In genomic region chr13:97215325-97215724, GRCh38 we compare ENCODE assay signal across 17 cellular contexts. TPM values are rescaled to one million over a fixed set of nuclear protein-coding genes. Genes with fewer than 3 reads are reported as not detected.
DNase-seq lines count a peak whose midpoint lies in the region; ATAC-seq and TF ChIP-seq lines count a peak whose summit lies in the region.
"Had no signal": no experiment of that assay in that cellular context is flagged by ENCODE, and none has a peak within 500 bp of the region (broad histone marks: within the 10 kb centered on the region; RNA-seq: fewer than 3 reads in every experiment).

No MANE protein-coding gene starts in this region.

- CTCF ChIA-PET in CD8-positive, alpha-beta memory T cell (lab: Charles Lee): interaction anchor here (1.7 to 2.1 kb wide), 2 partner anchors 8 to 11 kb away, joined by 4 to 10 read pairs; no protein-coding TSS in a partner anchor
- CTCF ChIA-PET in RWPE1 (lab: Yijun Ruan, JAX): interaction anchor here (1.9 kb wide), 1 partner anchor 106 kb away, joined by 8 read pairs; no protein-coding TSS in a partner anchor

- peak in 1 of 5 donors; percentile 30 for DNase-seq in CD8-positive, alpha-beta memory T cell
- DNase-seq in T-helper 17 cell (no peak), RWPE1 (ENCODE audit: low spot score) (no peak), GM19238 (ENCODE audit: insufficient read length, low spot score) (no peak), NCI-H774 (lab: John Stamatoyannopoulos, UW) (no peak)
- DNase-seq: activated CD4-positive, alpha-beta T cell treated with anti-CD3 and anti-CD28 coated beads, Interleukin-2, amount 50 U/mL, for 4 hours; NCI-H2029; NK-92 treated with Interleukin-12 subunit alpha and Interleukin-12 subunit beta, amount 100 ng/mL, for 24 hours; stimulated activated naive B cell treated with anti-CD40 and anti-IgM and Interleukin-4, amounts not matched to agents 10 μg/mL and 1 μg/mL and 100 μg/mL, for 72 hours; SW 1271 had no signal

- H3K9me3 Mint-ChIP-seq in CD8-positive, alpha-beta memory T cell: no peaks in the 10 kb centered on the region
- H3K9me3 Mint-ChIP-seq: activated naive CD4-positive, alpha-beta T cell treated with anti-CD3 and anti-CD28 coated beads, Interleukin-2, amount 50 U/mL, for 24 hours; mesothelial cell of epicardium had no signal

- no peak overlapping the region for H3K4me3 ChIP-seq in CD8-positive, alpha-beta memory T cell (ENCODE audit: low read length)

- ATAC-seq in GM19043 (IDR thresholded peaks at IDR 0.05; ENCODE audit: low read depth, unreplicated experiment): peak; percentile 53
- ATAC-seq in HG02885 (IDR thresholded peaks at IDR 0.05; ENCODE audit: poor library complexity, unreplicated experiment): peak; percentile 75
- peak; percentile 81 for ATAC-seq in T-helper 17 cell
- no peak for ATAC-seq in GM19455 (IDR thresholded peaks at IDR 0.05; ENCODE audit: unreplicated experiment)
- ATAC-seq: stimulated activated naive B cell treated with anti-CD40 and anti-IgM and Interleukin-4, amounts not matched to agents 10 μg/mL and 1 μg/mL and 100 μg/mL, for 72 hours had no signal

- peaks cover 32 to 34% (median 33%) of the 10 kb centered on the region in 3 donors for H3K4me1 Mint-ChIP-seq in CD8-positive, alpha-beta memory T cell
- peaks cover 26% of the 10 kb centered on the region for H3K4me1 Mint-ChIP-seq in T-helper 17 cell
- H3K4me1 Mint-ChIP-seq: B cell had no signal

- POLR2A ChIA-PET in CD8-positive, alpha-beta memory T cell (lab: Charles Lee): interaction anchor here (0.8 kb wide), 1 partner anchor 11 kb away, joined by 3 read pairs; no protein-coding TSS in a partner anchor
- POLR2A ChIA-PET in RWPE1 (lab: Yijun Ruan, JAX; ENCODE audit: low non-redundant PET): no interaction called here

- H3K27me3 ChIP-seq in CD8-positive, alpha-beta memory T cell (ENCODE audit: insufficient read depth, low read length, poor library complexity, severe bottlenecking): no peaks in the 10 kb centered on the region

- peak overlapping the region in 6 of 8 donors; percentile 5 to 82 (median 32) for H3K27ac Mint-ChIP-seq in CD8-positive, alpha-beta memory T cell
- H3K27ac Mint-ChIP-seq in T-helper 17 cell: peak overlapping the region; percentile 67
- H3K27ac Mint-ChIP-seq: B cell; mesothelial cell of epicardium; progenitor cell of endocrine pancreas; stimulated activated naive B cell treated with anti-CD40 and anti-IgM and Interleukin-4, amounts not matched to agents 10 μg/mL and 1 μg/mL and 100 μg/mL, for 72 hours had no signal

- peaks cover 0 to 2% of the 10 kb centered on the region in 2 donors for H3K27me3 Mint-ChIP-seq in CD8-positive, alpha-beta memory T cell
- H3K27me3 Mint-ChIP-seq in T-helper 17 cell: no peaks in the 10 kb centered on the region
- H3K27me3 Mint-ChIP-seq: activated naive CD4-positive, alpha-beta T cell treated with anti-CD3 and anti-CD28 coated beads, Interleukin-2, amount 50 U/mL, for 24 hours had no signal

- peaks cover 30% of the 10 kb centered on the region for H3K4me1 ChIP-seq in CD8-positive, alpha-beta memory T cell (ENCODE audit: insufficient read depth, low read length)

- H3K27ac ChIP-seq in CD8-positive, alpha-beta memory T cell (ENCODE audit: low read depth, low read length): no peak overlapping the region
- no peak overlapping the region for H3K27ac ChIP-seq in RWPE1

- no peaks in the 10 kb centered on the region for H3K9me3 ChIP-seq in CD8-positive, alpha-beta memory T cell (ENCODE audit: low read length)
- no peaks in the 10 kb centered on the region for H3K9me3 ChIP-seq in T-helper 17 cell (ENCODE audit: control insufficient read depth, low read length, poor library complexity, severe bottlenecking)

- H3K36me3 Mint-ChIP-seq in CD8-positive, alpha-beta memory T cell: no peaks in the 10 kb centered on the region
- H3K36me3 Mint-ChIP-seq in T-helper 17 cell (ENCODE audit: low read depth): no peaks in the 10 kb centered on the region
- H3K36me3 Mint-ChIP-seq: activated naive CD4-positive, alpha-beta T cell treated with anti-CD3 and anti-CD28 coated beads, Interleukin-2, amount 50 U/mL, for 24 hours; mesothelial cell of epicardium; stimulated activated naive B cell treated with anti-CD40 and anti-IgM and Interleukin-4, amounts not matched to agents 10 μg/mL and 1 μg/mL and 100 μg/mL, for 72 hours had no signal

- H3K4me3 Mint-ChIP-seq in CD8-positive, alpha-beta memory T cell: no peak overlapping the region
- H3K4me3 Mint-ChIP-seq in T-helper 17 cell: no peak overlapping the region
- H3K4me3 Mint-ChIP-seq: activated naive CD4-positive, alpha-beta T cell treated with anti-CD3 and anti-CD28 coated beads, Interleukin-2, amount 50 U/mL, for 24 hours; B cell; mesothelial cell of epicardium; stimulated activated naive B cell treated with anti-CD40 and anti-IgM and Interleukin-4, amounts not matched to agents 10 μg/mL and 1 μg/mL and 100 μg/mL, for 72 hours had no signal

- no peak for TF ChIP-seq CTCF in RWPE1 (conservative IDR thresholded peaks at IDR 0.05; ENCODE audit: low read depth)

- no peaks in the 10 kb centered on the region for H3K36me3 ChIP-seq in CD8-positive, alpha-beta memory T cell (ENCODE audit: insufficient read depth, low read length)

RNA-seq across cellular contexts. Expression of gene MBNL2, which starts 6.8 kb away (rescaled TPM):
- total RNA-seq in CD8-positive, alpha-beta memory T cell: 10 to 100 TPM; 17.7 to 17.8 TPM
- 15.9 TPM for polyA plus RNA-seq in CD8-positive, alpha-beta memory T cell
- 10 to 100 TPM; 36.1 to 40.2 TPM for total RNA-seq in T-helper 17 cell
